ENCODE assay signal across 17 cellular contexts in genomic region chr14:57057803-57058202, GRCh38.
A peak's percentile ranks its signal among the peaks of the same experiment; 100 is the strongest.
DNase-seq lines count a peak whose midpoint lies in the region; ATAC-seq, FAIRE-seq and TF ChIP-seq lines count a peak whose summit lies in the region.
"Had no signal": no experiment of that assay in that cellular context is flagged by ENCODE, and none has a peak within 500 bp of the region (broad histone marks: within the 10 kb centered on the region; RNA-seq: fewer than 3 reads in every experiment).

No MANE protein-coding gene starts in this region.

- H3K27ac ChIP-seq in A549 (no peak overlapping the region), trophoblast cell (ENCODE audit: low read depth, low read length) (no peak overlapping the region)
- H3K27ac ChIP-seq: GM23248, thyroid gland had no signal

- H2BK5ac ChIP-seq in trophoblast cell (ENCODE audit: low read depth, low read length, poor library complexity) = no peak overlapping the region

- no peaks in the 10 kb centered on the region for H3K36me3 ChIP-seq in trophoblast cell (ENCODE audit: control insufficient read depth in 1 of 2, insufficient read depth in 2 of 2, low read length in 2 of 2)
- H3K36me3 ChIP-seq: thyroid gland had no signal

- no peak overlapping the region for H2BK120ac ChIP-seq in trophoblast cell (ENCODE audit: insufficient read depth, low read length, poor library complexity)

- no peaks in the 10 kb centered on the region for H3K79me2 ChIP-seq in trophoblast cell (ENCODE audit: control insufficient read depth, insufficient read depth, low read length, poor library complexity)

- DNase-seq in A549 (ENCODE audit: low read depth in 1 of 2, low spot score in 1 of 2) (no peak), LNCaP clone FGC (ENCODE audit: low read depth) (peak; percentile 8), NCI-H524 treated with DMSO at 0.1 percent for 48 hours (lab: John Stamatoyannopoulos, UW) (peak; percentile 95), trophoblast cell (no peak)
- DNase-seq in activated CD4-positive, alpha-beta T cell treated with anti-CD3 and anti-CD28 coated beads, Interleukin-2, amount 50 U/mL, for 48 hours = no peak
- DNase-seq: ACHN; activated naive CD8-positive, alpha-beta T cell treated with anti-CD3 and anti-CD28 coated beads, Interleukin-2, amount 10 ng/mL, durations not matched to agents 7 days and 5 days; cortex of kidney; GM23248; occipital lobe; Right ventricle myocardium superior; thyroid gland had no signal

- peaks cover 11% of the 10 kb centered on the region; the same call in 2 of the 3 replicates for H3K4me1 ChIP-seq in A549
- no peaks in the 10 kb centered on the region for H3K4me1 ChIP-seq in trophoblast cell (ENCODE audit: control insufficient read depth in 1 of 2, insufficient read depth in 2 of 2, low read length in 2 of 2)

- no peak overlapping the region for H3K23ac ChIP-seq in trophoblast cell (ENCODE audit: low read length)

- TF ChIP-seq EP300 in A549 (IDR thresholded peaks at IDR 0.05) = no peak

- no peak overlapping the region for H2AFZ ChIP-seq in trophoblast cell (ENCODE audit: insufficient read depth, low read length, poor library complexity)
- H2AFZ ChIP-seq: GM23248 had no signal

- POLR2A ChIA-PET in A549 (lab: Yijun Ruan, JAX) = no interaction called here

- TF ChIP-seq RAD21 in A549 (conservative IDR thresholded peaks at IDR 0.05 in 1 of 2, IDR thresholded peaks at IDR 0.05 in 1 of 2) = no peak

- CTCF ChIA-PET in A549 (lab: Yijun Ruan, JAX) = interaction anchor here (0.8 kb wide), 1 partner anchor 259 kb away, joined by 3 read pairs; no protein-coding TSS in a partner anchor

- no peak overlapping the region for H3K4ac ChIP-seq in trophoblast cell (ENCODE audit: low read depth, low read length)

- H3K18ac ChIP-seq in trophoblast cell (ENCODE audit: low read length) = no peak overlapping the region

- H2AK5ac ChIP-seq in trophoblast cell (ENCODE audit: low read length) = no peak overlapping the region

- H3K14ac ChIP-seq in trophoblast cell (ENCODE audit: low read length) = no peak overlapping the region

- H3K27me3 ChIP-seq in trophoblast cell (ENCODE audit: insufficient read depth, low read length) = no peaks in the 10 kb centered on the region
- H3K27me3 ChIP-seq: thyroid gland had no signal

- H4K12ac ChIP-seq in trophoblast cell (ENCODE audit: low read depth, low read length) = no peak overlapping the region

- no peaks in the 10 kb centered on the region for H3K79me1 ChIP-seq in trophoblast cell (ENCODE audit: low read length)

- H4K8ac ChIP-seq in trophoblast cell (ENCODE audit: low read depth, low read length) = no peak overlapping the region

- no peak for TF ChIP-seq CTCF in A549 (IDR thresholded peaks at IDR 0.05)
- no peak for TF ChIP-seq CTCF in LNCaP clone FGC (IDR thresholded peaks at IDR 0.05; ENCODE audit: control insufficient read depth, extremely low read depth, insufficient read depth)

- WGBS in A549 (ENCODE audit: missing lambda C conversion rate) = 21% methylated on average over 4 of the region's 4 CpGs
- no CpG with 5 or more reads among the region's 4 CpGs for WGBS in trophoblast cell (ENCODE audit: extremely low coverage, insufficient coverage, insufficient read length)

- ATAC-seq in A549 = no peak
- peak; percentile 59 for ATAC-seq in esophagus mucosa
- no peak for ATAC-seq in GM21381 (IDR thresholded peaks at IDR 0.05; ENCODE audit: unreplicated experiment)
- ATAC-seq in HG03039 (IDR thresholded peaks at IDR 0.05; ENCODE audit: unreplicated experiment) = no peak

- H3K9me3 ChIP-seq in A549 (no peaks in the 10 kb centered on the region), trophoblast cell (ENCODE audit: insufficient read depth, low read depth, low read length) (no peaks in the 10 kb centered on the region)
- H3K9me3 ChIP-seq: thyroid gland had no signal

- no peak overlapping the region for H4K91ac ChIP-seq in trophoblast cell (ENCODE audit: low read depth, low read length)

- H3K4me3 ChIP-seq in A549 = no peak overlapping the region
- H3K4me3 ChIP-seq in LNCaP clone FGC (ENCODE audit: low read depth, low read length) = no peak overlapping the region
- no peak overlapping the region for H3K4me3 ChIP-seq in trophoblast cell (ENCODE audit: low read depth, low read length)
- H3K4me3 ChIP-seq: GM23248, thyroid gland had no signal

- no peak for FAIRE-seq in A549 (lab: Jason Lieb, UNC)
- FAIRE-seq: D721Med, TTC549 had no signal

- no peak for TF ChIP-seq POLR2A in A549 (IDR thresholded peaks at IDR 0.05; ENCODE audit: low read length)

- H2BK12ac ChIP-seq in trophoblast cell (ENCODE audit: low read length) = no peak overlapping the region

- H3K4me2 ChIP-seq in A549 = peak overlapping the region; percentile 43; the same call in 2 of the 3 replicates
- no peak overlapping the region for H3K4me2 ChIP-seq in trophoblast cell (ENCODE audit: low read length)

- no peak overlapping the region for H3K9ac ChIP-seq in trophoblast cell (ENCODE audit: low read length)
- H3K9ac ChIP-seq: GM23248 had no signal

TF ChIP-seq in A549, 52 proteins besides CTCF, POLR2A, EP300 and RAD21:
- TF ChIP-seq, protein P1, sequence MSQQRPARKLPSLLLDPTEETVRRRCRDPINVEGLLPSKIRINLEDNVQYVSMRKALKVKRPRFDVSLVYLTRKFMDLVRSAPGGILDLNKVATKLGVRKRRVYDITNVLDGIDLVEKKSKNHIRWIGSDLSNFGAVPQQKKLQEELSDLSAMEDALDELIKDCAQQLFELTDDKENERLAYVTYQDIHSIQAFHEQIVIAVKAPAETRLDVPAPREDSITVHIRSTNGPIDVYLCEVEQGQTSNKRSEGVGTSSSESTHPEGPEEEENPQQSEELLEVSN (IDR thresholded peaks at IDR 0.05; ENCODE audit: borderline replicate concordance, low read depth) = no peak
- TF ChIP-seq CEBPB (IDR thresholded peaks at IDR 0.05) = peak in 1 of 2 experiments; percentile 31; a peak in 1 of 4 replicates

Comparison
In these comparisons a context has a peak if more than half of its experiments do, and no peak if none do; other contexts are left out.
1. DNase-seq: peak in LNCaP clone FGC (single experiment) and NCI-H524 treated with DMSO at 0.1 percent for 48 hours (single experiment); none in A549 (0 of 2), trophoblast cell (0 of 2) and activated CD4-positive, alpha-beta T cell treated with anti-CD3 and anti-CD28 coated beads, Interleukin-2, amount 50 U/mL, for 48 hours (0 of 2).